Comparison of ENCODE assay signal across 12 cellular contexts in the genomic region with DNA sequence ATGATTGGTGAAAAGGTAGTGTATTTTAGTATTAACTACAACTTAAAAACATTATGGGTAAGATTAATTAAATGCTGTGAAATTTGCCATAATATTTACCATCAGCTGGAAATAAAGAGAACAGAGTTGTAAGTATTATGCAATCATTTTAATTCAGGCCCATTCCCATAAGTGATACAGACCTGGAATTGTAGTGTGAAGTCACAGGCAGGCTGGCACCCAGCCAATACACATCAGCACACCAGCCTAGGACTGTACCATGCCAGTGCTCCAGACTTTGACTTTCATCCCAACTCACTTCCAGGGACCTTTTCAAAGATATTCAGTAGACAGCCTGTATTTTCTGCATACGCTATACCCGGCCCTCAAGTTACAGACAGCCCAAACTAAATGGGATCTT.
DNase-seq lines count a peak whose midpoint lies in the region; ATAC-seq, FAIRE-seq and TF ChIP-seq lines count a peak whose summit lies in the region.
"Had no signal": no experiment of that assay in that cellular context is flagged by ENCODE, and none has a peak within 500 bp of the region (broad histone marks: within the 10 kb centered on the region; RNA-seq: fewer than 3 reads in every experiment).

No MANE protein-coding gene starts in this region.

- peak overlapping the region; percentile 81; the same call in 2 of the 3 replicates for H3K4me2 ChIP-seq in A549

- FAIRE-seq in A549 (lab: Jason Lieb, UNC): no peak
- peak; percentile 17 for FAIRE-seq in RCC 7860 (lab: Jason Lieb, UNC)

- H3K9me3 ChIP-seq in A549 (0 out of 3 replicates have a peak, but pooled peaks cover 2% of the 10 kb centered on the region), esophagus squamous epithelium (no peaks in the 10 kb centered on the region)
- H3K9me3 ChIP-seq: Peyer's patch had no signal

- no peak for TF ChIP-seq CTCF in A549 (IDR thresholded peaks at IDR 0.05)
- TF ChIP-seq CTCF in esophagus squamous epithelium (IDR thresholded peaks at IDR 0.05): no peak
- no peak for TF ChIP-seq CTCF in omental fat pad (IDR thresholded peaks at IDR 0.05)

- no peak for TF ChIP-seq EP300 in A549 (IDR thresholded peaks at IDR 0.05)

- peak overlapping the region; percentile 84 to 91 for H3K27ac ChIP-seq in A549
- peak overlapping the region; percentile 4 to 86 (median 80) for H3K27ac ChIP-seq in esophagus squamous epithelium

- no peak overlapping the region for H3K4me3 ChIP-seq in A549
- H3K4me3 ChIP-seq in esophagus squamous epithelium: no peak overlapping the region
- H3K4me3 ChIP-seq: Peyer's patch had no signal

- CTCF ChIA-PET in A549 (lab: Yijun Ruan, JAX): interaction anchor here (1.2 to 3.2 kb wide), 3 partner anchors 13 to 97 kb away, joined by 3 to 16 read pairs (median 4); no protein-coding TSS in a partner anchor

- H3K36me3 Mint-ChIP-seq in activated naive CD4-positive, alpha-beta T cell treated with anti-CD3 and anti-CD28 coated beads, Interleukin-2, amount 50 U/mL, for 72 hours: no peaks in the 10 kb centered on the region

- H3K27me3 ChIP-seq in esophagus squamous epithelium: no peaks in the 10 kb centered on the region
- H3K27me3 ChIP-seq: Peyer's patch had no signal

- intact Hi-C loops in esophagus squamous epithelium (cut with DNase I): loop anchor here (10.0 kb wide), 1 partner anchor 81 kb away; no protein-coding TSS in a partner anchor

- TF ChIP-seq POLR2A in A549 (IDR thresholded peaks at IDR 0.05; ENCODE audit: low read length): no peak
- no peak for TF ChIP-seq POLR2A in esophagus squamous epithelium (IDR thresholded peaks at IDR 0.05)

- H3K36me3 ChIP-seq in esophagus squamous epithelium: no peaks in the 10 kb centered on the region
- H3K36me3 ChIP-seq: Peyer's patch had no signal

- POLR2A ChIA-PET in A549 (lab: Yijun Ruan, JAX): interaction anchor here (1.3 kb wide), 1 partner anchor 173 kb away, joined by 6 read pairs; no protein-coding TSS in a partner anchor

- H3K9me3 Mint-ChIP-seq in activated naive CD4-positive, alpha-beta T cell treated with anti-CD3 and anti-CD28 coated beads, Interleukin-2, amount 50 U/mL, for 72 hours: peaks cover 0 to 4% of the 10 kb centered on the region in 2 donors

- WGBS in A549 (ENCODE audit: missing lambda C conversion rate): 84% methylated on average over 2 of the region's 2 CpGs
- 67 to 100% methylated on average over 2 of the region's 2 CpGs for WGBS in esophagus squamous epithelium, 2 donors

- DNase-seq in A549 (ENCODE audit: low read depth in 1 of 2, low spot score in 1 of 2) (no peak), RCC 7860 (ENCODE audit: low spot score) (peak; percentile 51), esophagus squamous epithelium (lab: John Stamatoyannopoulos, UW) (no peak), omental fat pad (ENCODE audit: low spot score) (peak; percentile 59), ureter (ENCODE audit: low spot score) (no peak)
- no peak for DNase-seq in activated CD4-positive, alpha-beta T cell treated with anti-CD3 and anti-CD28 coated beads for 4 hours
- DNase-seq in activated naive CD4-positive, alpha-beta T cell treated with anti-CD3 and anti-CD28 coated beads, Interleukin-2, amount 50 U/mL, for 72 hours (ENCODE audit: low spot score in 2 of 2): no peak
- DNase-seq: cerebellar nuclear complex, MM.1S had no signal

- ATAC-seq in A549 (no peak), omental fat pad (ENCODE audit: low FRiP score) (peak; percentile 22), GM18868 (IDR thresholded peaks at IDR 0.05; ENCODE audit: unreplicated experiment) (no peak)
- no peak for ATAC-seq in activated naive CD4-positive, alpha-beta T cell treated with anti-CD3 and anti-CD28 coated beads, Interleukin-2, amount 50 U/mL, for 72 hours

- no peak overlapping the region for H3K27ac Mint-ChIP-seq in activated naive CD4-positive, alpha-beta T cell treated with anti-CD3 and anti-CD28 coated beads, Interleukin-2, amount 50 U/mL, for 72 hours
- H3K27ac Mint-ChIP-seq: B cell had no signal

- no peak for TF ChIP-seq RAD21 in A549 (conservative IDR thresholded peaks at IDR 0.05 in 1 of 2, IDR thresholded peaks at IDR 0.05 in 1 of 2)

- H3K4me1 ChIP-seq in A549 (peaks cover 51% of the 10 kb centered on the region), esophagus squamous epithelium (peaks cover 13 to 43% (median 32%) of the 10 kb centered on the region in 3 donors)

TF ChIP-seq in A549, 52 proteins besides CTCF, POLR2A, EP300 and RAD21:
- TF ChIP-seq CEBPB (IDR thresholded peaks at IDR 0.05) (peak; percentile 34 to 60; a peak in 3 of 4 replicates), RARB (CRISPR knock-in tag; IDR thresholded peaks at IDR 0.05) (no peak)

Comparison
In these comparisons a context has a peak if more than half of its experiments do, and no peak if none do; other contexts are left out.
1. DNase-seq: peak in RCC 7860 (single experiment) and omental fat pad (single experiment); none in A549 (0 of 2), esophagus squamous epithelium (single experiment), ureter (single experiment), activated CD4-positive, alpha-beta T cell treated with anti-CD3 and anti-CD28 coated beads for 4 hours (0 of 2) and activated naive CD4-positive, alpha-beta T cell treated with anti-CD3 and anti-CD28 coated beads, Interleukin-2, amount 50 U/mL, for 72 hours (0 of 2).